Comparison of ENCODE assay signal across 20 cellular contexts in genomic region chr5:61620660-61621650, GRCh38.
A peak's percentile ranks its signal among the peaks of the same experiment; 100 is the strongest.
DNase-seq lines count a peak whose midpoint lies in the region; ATAC-seq and TF ChIP-seq lines count a peak whose summit lies in the region.
"Had no signal": no experiment of that assay in that cellular context is flagged by ENCODE, and none has a peak within 500 bp of the region (broad histone marks: within the 10 kb centered on the region; RNA-seq: fewer than 3 reads in every experiment).

No MANE protein-coding gene starts in this region.

- H3K4me3 ChIP-seq in fibroblast of villous mesenchyme (ENCODE audit: low read depth, low read length), result no peak overlapping the region
- no peak overlapping the region for H3K4me3 ChIP-seq in tibial artery
- H3K4me3 ChIP-seq: colonic mucosa, right lobe of liver, SK-N-MC, upper lobe of left lung had no signal

- intact Hi-C loops in Right ventricle myocardium inferior (cut with DNase I), result no loop called here
- intact Hi-C loops in cardiac septum (cut with DNase I), result no loop called here
- intact Hi-C loops in tibial artery (cut with DNase I; ENCODE audit: low total_unique reads), result no loop called here

- H3K36me3 ChIP-seq in tibial artery, result no peaks in the 10 kb centered on the region
- H3K36me3 ChIP-seq: colonic mucosa, right lobe of liver, upper lobe of left lung had no signal

- H3K4me1 ChIP-seq in tibial artery, result peaks cover 0 to 37% (median 29%) of the 10 kb centered on the region in 4 donors

- ATAC-seq in Right ventricle myocardium inferior, result peak; percentile 32
- ATAC-seq: activated T-cell treated with anti-CD3 and anti-CD28 coated beads, Interleukin-2, amount 50 U/mL, for 72 hours; naive thymus-derived CD4-positive, alpha-beta T cell had no signal

- TF ChIP-seq CTCF in fibroblast of villous mesenchyme (IDR thresholded peaks at IDR 0.05; ENCODE audit: insufficient read depth, low read depth, low read length) (no peak), tibial artery (IDR thresholded peaks at IDR 0.05) (no peak)

- H3K27me3 ChIP-seq in tibial artery, result no peaks in the 10 kb centered on the region
- H3K27me3 ChIP-seq: colonic mucosa, right lobe of liver, upper lobe of left lung had no signal

- no peaks in the 10 kb centered on the region for H3K9me3 ChIP-seq in tibial artery
- H3K9me3 ChIP-seq: colonic mucosa, right lobe of liver, upper lobe of left lung had no signal

- peak overlapping the region; percentile 59 to 71 for H3K27ac ChIP-seq in tibial artery
- H3K27ac ChIP-seq: colonic mucosa, right lobe of liver, SK-N-MC, upper lobe of left lung had no signal

- DNase-seq in Right ventricle myocardium inferior (ENCODE audit: missing footprints), result no peak
- no peak for DNase-seq in cardiac septum (ENCODE audit: low spot score)
- peak; percentile 65 for DNase-seq in fibroblast of villous mesenchyme (ENCODE audit: low read depth)
- DNase-seq in occipital lobe (lab: John Stamatoyannopoulos, UW), result peak; percentile 82
- DNase-seq in tibial artery, result no peak
- DNase-seq in NCI-H526 treated with DMSO at 0.1 percent for 48 hours (lab: John Stamatoyannopoulos, UW), result no peak
- DNase-seq in H4 (ENCODE audit: low spot score), result no peak
- no peak for DNase-seq in dedifferentiated amniotic fluid mesenchymal stem cell (ENCODE audit: extremely low spot score)
- DNase-seq: activated CD4-positive, alpha-beta memory T cell treated with anti-CD3 and anti-CD28 coated beads for 36 hours; activated T-cell treated with anti-CD3 and anti-CD28 coated beads, Interleukin-2, amount 50 U/mL, for 72 hours; colonic mucosa; erythroblast; H7; naive thymus-derived CD4-positive, alpha-beta T cell; NCI-H1694; NCI-H446 treated with DMSO at 0.1 percent for 48 hours; right lobe of liver; stimulated activated CD4-positive, alpha-beta T cell treated with anti-CD3 and anti-CD28 coated beads, Interleukin-2, amount 100 ng/mL, for 24 hours had no signal

Comparison
In these comparisons a context has a peak if more than half of its experiments do, and no peak if none do; other contexts are left out.
1. DNase-seq: peak in fibroblast of villous mesenchyme (single experiment) and occipital lobe (single experiment); none in Right ventricle myocardium inferior (single experiment), cardiac septum (single experiment), tibial artery (0 of 2), NCI-H526 treated with DMSO at 0.1 percent for 48 hours (single experiment), H4 (single experiment) and dedifferentiated amniotic fluid mesenchymal stem cell (single experiment).